Comparison of ENCODE assay signal across 2 cellular contexts in genomic region chr2:240532032-240532775, GRCh38.
TF ChIP-seq lines count a peak whose summit lies in the region.

No MANE protein-coding gene starts in this region.

TF ChIP-seq in IMR-90, 13 proteins besides CTCF, POLR2A, EP300 and RAD21:
- TF ChIP-seq MAFK (IDR thresholded peaks at IDR 0.05; ENCODE audit: low read depth, low read length): peak; percentile 19; the same call in 1 of the 2 replicates
- TF ChIP-seq BHLHE40 (IDR thresholded peaks at IDR 0.05; ENCODE audit: low read depth, low read length): no peak

TF ChIP-seq in GM12878, 131 proteins besides CTCF, POLR2A, EP300 and RAD21:
- TF ChIP-seq CBX5 (IDR thresholded peaks at IDR 0.05; ENCODE audit: low read depth) (peak; percentile 99), CHD2 (IDR thresholded peaks at IDR 0.05; ENCODE audit: borderline replicate concordance, low read depth, low read length) (no peak)
